In the genomic region with DNA sequence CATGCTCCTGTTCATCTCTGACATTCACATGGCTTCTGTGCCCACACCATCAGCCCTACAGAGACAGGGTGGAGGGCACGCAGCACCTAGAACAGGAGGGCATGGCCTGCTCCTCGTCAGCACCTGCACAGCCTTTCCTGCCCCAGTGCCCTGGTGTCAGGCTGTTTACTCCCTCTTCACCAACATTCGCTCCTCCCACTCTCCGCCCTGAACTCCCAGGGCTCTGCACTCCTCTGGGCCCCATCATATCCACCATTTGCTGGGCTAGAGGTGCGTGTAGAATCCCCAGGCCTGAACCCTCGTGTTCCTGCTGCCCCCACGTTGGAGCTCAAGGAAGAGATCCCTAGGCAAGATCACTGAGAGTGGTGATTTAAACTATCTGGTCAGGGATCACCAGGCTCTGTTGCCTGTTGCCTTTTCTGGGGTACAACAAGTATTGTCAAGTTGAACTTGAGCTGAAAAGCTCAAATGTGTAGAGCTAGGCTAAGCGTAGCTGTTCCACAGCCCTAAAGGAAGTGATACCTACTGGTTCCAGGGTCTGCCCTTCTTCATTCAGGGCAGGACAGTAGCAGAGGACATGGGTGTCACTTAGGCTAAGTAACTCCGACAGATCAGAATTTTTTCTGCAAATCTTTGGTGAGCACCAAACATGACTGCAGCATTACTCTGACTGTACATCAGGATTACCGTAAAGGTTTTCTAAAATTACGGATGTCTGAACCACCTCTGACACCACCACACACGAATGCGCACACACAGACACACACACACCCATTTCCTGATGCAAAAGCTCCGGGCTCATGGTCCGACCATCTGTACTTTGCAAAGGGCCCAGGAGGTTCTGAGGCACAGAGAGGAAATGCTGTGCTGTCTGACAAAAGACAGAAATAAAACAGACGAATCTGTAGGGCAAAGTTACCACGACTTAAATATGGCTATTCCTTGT, we compare ENCODE assay signal across 11 cellular contexts. TPM values are rescaled to one million over a fixed set of nuclear protein-coding genes. Genes with fewer than 3 reads are reported as not detected.
DNase-seq lines count a peak whose midpoint lies in the region; ATAC-seq, FAIRE-seq and TF ChIP-seq lines count a peak whose summit lies in the region.
"Had no signal": no experiment of that assay in that cellular context is flagged by ENCODE, and none has a peak within 500 bp of the region (broad histone marks: within the 10 kb centered on the region; RNA-seq: fewer than 3 reads in every experiment).

No MANE protein-coding gene starts in this region.

- H3K4me3 ChIP-seq in GM12864 (ENCODE audit: low read depth, low read length) = no peak overlapping the region; the same call in 1 of the 2 replicates
- peak overlapping the region; percentile 32 for H3K4me3 ChIP-seq in SU-DHL-6 (ENCODE audit: insufficient read depth, low read length, poor library complexity, severe bottlenecking)
- H3K4me3 ChIP-seq in kidney (ENCODE audit: low read length in 2 of 2) = no peak overlapping the region
- H3K4me3 ChIP-seq in dorsolateral prefrontal cortex = no peak overlapping the region
- H3K4me3 ChIP-seq: pancreas had no signal

- intact Hi-C loops in kidney (cut with DNase I) (no loop called here), dorsolateral prefrontal cortex (cut with DNase I) (no loop called here)

- H3K4me2 ChIP-seq in SU-DHL-6 (ENCODE audit: low read depth, low read length, poor library complexity, severe bottlenecking) = peak overlapping the region; percentile 81

- DNase-seq in GM12864 (ENCODE audit: low read depth) (peak; percentile 73), kidney (peak; percentile 57), NCI-H2029 treated with DMSO at 0.1 percent for 48 hours (lab: John Stamatoyannopoulos, UW) (no peak), dorsolateral prefrontal cortex (no peak), ecto neural progenitor cell (ENCODE audit: low spot score) (no peak)
- DNase-seq: NCI-H2029, pancreas, T1000 had no signal

- H3K4me1 ChIP-seq in kidney (ENCODE audit: control insufficient read depth in 1 of 2, insufficient read depth in 1 of 2, low read depth in 1 of 2, low read length in 2 of 2) = no peaks in the 10 kb centered on the region
- H3K4me1 ChIP-seq: pancreas had no signal

- H3K9ac ChIP-seq in SU-DHL-6 (ENCODE audit: low read length) (peak overlapping the region; percentile 53), kidney (ENCODE audit: low read length in 2 of 2) (no peak overlapping the region)

- H3K27me3 ChIP-seq in SU-DHL-6 (ENCODE audit: low read length) (no peaks in the 10 kb centered on the region), dorsolateral prefrontal cortex (no peaks in the 10 kb centered on the region)
- H3K27me3 ChIP-seq: pancreas had no signal

- no peak for TF ChIP-seq CTCF in GM12864 (IDR thresholded peaks at IDR 0.05; ENCODE audit: low read depth, low read length, missing control alignments)
- TF ChIP-seq CTCF in SU-DHL-6 (IDR thresholded peaks at IDR 0.05; ENCODE audit: insufficient read depth, low read length, poor library complexity, severe bottlenecking) = no peak
- no peak for TF ChIP-seq CTCF in kidney (IDR thresholded peaks at IDR 0.05; ENCODE audit: borderline replicate concordance, extremely low read depth, insufficient read depth)
- TF ChIP-seq CTCF in dorsolateral prefrontal cortex (IDR thresholded peaks at IDR 0.05 in 54 of 56, conservative IDR thresholded peaks at IDR 0.05 in 2 of 56; ENCODE audit: low read depth in 1 of 56, partially characterized antibody in 56 of 56) = no peak

- no peaks in the 10 kb centered on the region for H3K36me3 ChIP-seq in SU-DHL-6 (ENCODE audit: low read length)
- peaks cover 0 to 7% of the 10 kb centered on the region in 2 donors for H3K36me3 ChIP-seq in kidney (ENCODE audit: control insufficient read depth in 1 of 2, insufficient read depth in 2 of 2, low read length in 2 of 2)

- H3F3A ChIP-seq in SU-DHL-6 (ENCODE audit: insufficient read depth) = peaks cover 44% of the 10 kb centered on the region

- FAIRE-seq in kidney (lab: Jason Lieb, UNC) = no peak
- FAIRE-seq: pancreas had no signal

- H3K9me2 ChIP-seq in SU-DHL-6 (replicated peaks; ENCODE audit: insufficient read depth, low read length) = no peaks in the 10 kb centered on the region

- no peaks in the 10 kb centered on the region for H3K79me2 ChIP-seq in SU-DHL-6 (ENCODE audit: insufficient read depth, low read length)

- peak overlapping the region; percentile 47 for H2AFZ ChIP-seq in SU-DHL-6 (ENCODE audit: low read depth, low read length, severe bottlenecking)

- H4K20me1 ChIP-seq in SU-DHL-6 (ENCODE audit: low read depth, low read length) = no peaks in the 10 kb centered on the region

- H3K27ac ChIP-seq in SU-DHL-6 (ENCODE audit: low read depth, low read length) (peak overlapping the region; percentile 96), kidney (ENCODE audit: low read depth in 2 of 2, low read length in 2 of 2) (no peak overlapping the region), dorsolateral prefrontal cortex (peak overlapping the region in 1 of 59 donors; percentile 6)
- H3K27ac ChIP-seq: pancreas had no signal

- ATAC-seq in GM21526 (IDR thresholded peaks at IDR 0.05; ENCODE audit: low FRiP score, unreplicated experiment) = peak; percentile 38
- ATAC-seq in GM18870 (IDR thresholded peaks at IDR 0.05; ENCODE audit: unreplicated experiment) = no peak

- H3K9me3 ChIP-seq in SU-DHL-6 (ENCODE audit: insufficient read depth, low read length) = no peaks in the 10 kb centered on the region
- H3K9me3 ChIP-seq in kidney (ENCODE audit: control insufficient read depth in 1 of 2, low read length in 2 of 2) = no peaks in the 10 kb centered on the region
- H3K9me3 ChIP-seq: pancreas had no signal

RNA-seq across cellular contexts. Expression of gene GNB5, which starts 43.7 kb away (rescaled TPM):
- total RNA-seq in kidney (43.6 TPM), dorsolateral prefrontal cortex (100 to 1,000 TPM in 69 of 120 experiments, 10 to 100 TPM in 51; 35.2 to 150 (median 106) TPM)
- polyA plus RNA-seq in kidney (ENCODE audit: insufficient read depth, low read depth, low replicate concordance) = 28.3 TPM

Comparison
In these comparisons a context has a peak if more than half of its experiments do, and no peak if none do; other contexts are left out.
1. DNase-seq: peak in GM12864 (single experiment) and kidney (single experiment); none in NCI-H2029 treated with DMSO at 0.1 percent for 48 hours (single experiment), dorsolateral prefrontal cortex (0 of 10) and ecto neural progenitor cell (single experiment).